Comparison of ENCODE assay signal across 35 cellular contexts in the genomic region with DNA sequence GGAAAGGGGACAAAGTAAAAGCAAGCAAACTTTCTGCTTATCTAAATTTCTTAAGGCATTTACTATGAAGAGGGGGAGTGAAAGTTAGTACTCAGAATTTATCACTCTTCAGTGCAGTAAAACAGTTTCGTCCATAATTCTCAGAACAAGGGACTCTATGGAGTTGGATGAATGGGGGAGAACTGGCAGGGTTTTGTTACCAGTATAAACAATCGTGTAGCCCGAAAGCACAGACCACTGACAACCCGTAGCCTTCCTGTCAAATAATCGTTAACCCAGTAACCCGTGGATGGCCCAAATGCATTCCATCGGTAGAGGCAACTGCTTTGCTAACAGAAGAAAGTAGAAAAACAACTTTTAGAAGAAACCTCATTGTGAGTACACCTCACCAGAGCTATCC.
"Had no signal": no experiment of that assay in that cellular context is flagged by ENCODE, and none has a peak within 500 bp of the region (broad histone marks: within the 10 kb centered on the region; RNA-seq: fewer than 3 reads in every experiment).

No MANE protein-coding gene starts in this region.

- H3K36me3 Mint-ChIP-seq: activated CD4-positive, alpha-beta memory T cell treated with anti-CD3 and anti-CD28 coated beads for 36 hours; activated naive CD4-positive, alpha-beta T cell treated with anti-CD3 and anti-CD28 coated beads, Interleukin-2, amount 50 U/mL, for 72 hours; activated naive CD8-positive, alpha-beta T cell treated with anti-CD3 and anti-CD28 coated beads for 36 hours had no signal

- H3K36me3 ChIP-seq: adrenal gland, brain microvascular endothelial cell, breast epithelium had no signal

- H3K9me3 Mint-ChIP-seq: activated naive CD8-positive, alpha-beta T cell treated with anti-CD3 and anti-CD28 coated beads for 36 hours had no signal

- H3K27me3 ChIP-seq: adrenal gland, body of pancreas, brain microvascular endothelial cell, breast epithelium had no signal

- H3K27ac Mint-ChIP-seq: activated B cell treated with CpG ODN at 0.5 μM for 24 hours; activated CD4-positive, alpha-beta memory T cell treated with anti-CD3 and anti-CD28 coated beads for 36 hours; activated CD4-positive, alpha-beta T cell treated with anti-CD3 and anti-CD28 coated beads, Interleukin-2, amount 10 ng/mL, durations not matched to agents 24 days and 14 days; activated CD8-positive, alpha-beta T cell treated with anti-CD3 and anti-CD28 coated beads for 36 hours; activated naive CD4-positive, alpha-beta T cell treated with anti-CD3 and anti-CD28 coated beads for 36 hours; activated naive CD4-positive, alpha-beta T cell treated with anti-CD3 and anti-CD28 coated beads, Interleukin-2, amount 50 U/mL, for 72 hours; activated naive CD8-positive, alpha-beta T cell treated with anti-CD3 and anti-CD28 coated beads for 36 hours; activated T-cell treated with anti-CD3 and anti-CD28 coated beads, Interleukin-2, amount 50 U/mL, for 72 hours; activated T-helper 1 cell treated with anti-CD3 and anti-CD28 coated beads, Interleukin-12 subunit alpha, Interleukin-12 subunit beta, Interleukin-2, Interleukin-4 antibody, amounts not matched to agents 30 ng/mL and 10 ng/mL and 1 ng/mL, durations not matched to agents 14 hours and 24 hours and 36 hours; activated T-helper 17 cell treated with anti-CD3 and anti-CD28 coated beads, Interleukin-2, amount 50 U/mL, for 72 hours; T-helper 1 cell treated with Interleukin-12 subunit alpha and Interleukin-12 subunit beta and Interleukin-4 antibody, amounts not matched to agents 30 μg/mL and 1 μg/mL, for 36 hours; T-helper 2 cell treated with Interferon-gamma antibody and Interleukin-4, amounts not matched to agents 5 μg/mL and 100 μg/mL, for 36 hours had no signal

- H3K27me3 Mint-ChIP-seq: activated B cell treated with CpG ODN at 0.5 μM for 24 hours; activated CD4-positive, alpha-beta memory T cell treated with anti-CD3 and anti-CD28 coated beads for 36 hours; activated CD4-positive, alpha-beta T cell treated with anti-CD3 and anti-CD28 coated beads, Interleukin-2, amount 10 ng/mL, durations not matched to agents 24 days and 14 days; activated CD8-positive, alpha-beta T cell treated with anti-CD3 and anti-CD28 coated beads for 36 hours; activated naive CD8-positive, alpha-beta T cell treated with anti-CD3 and anti-CD28 coated beads for 36 hours; activated T-helper 17 cell treated with anti-CD3 and anti-CD28 coated beads, Interleukin-2, amount 50 U/mL, for 72 hours had no signal

- H3K4me1 Mint-ChIP-seq: activated B cell treated with CpG ODN at 0.5 μM for 24 hours; activated CD4-positive, alpha-beta T cell treated with anti-CD3 and anti-CD28 coated beads, Interleukin-2, amount 10 ng/mL, durations not matched to agents 24 days and 14 days; activated naive CD8-positive, alpha-beta T cell treated with anti-CD3 and anti-CD28 coated beads for 36 hours; activated T-helper 17 cell treated with anti-CD3 and anti-CD28 coated beads, Interleukin-2, amount 50 U/mL, for 72 hours had no signal

- H3K4me3 Mint-ChIP-seq: activated B cell treated with CpG ODN at 0.5 μM for 24 hours; activated CD4-positive, alpha-beta memory T cell treated with anti-CD3 and anti-CD28 coated beads for 36 hours; activated CD4-positive, alpha-beta T cell treated with anti-CD3 and anti-CD28 coated beads, Interleukin-2, amount 10 ng/mL, durations not matched to agents 24 days and 14 days; activated CD8-positive, alpha-beta T cell treated with anti-CD3 and anti-CD28 coated beads for 36 hours; activated naive CD4-positive, alpha-beta T cell treated with anti-CD3 and anti-CD28 coated beads for 36 hours; activated naive CD8-positive, alpha-beta T cell treated with anti-CD3 and anti-CD28 coated beads for 36 hours; activated T-cell treated with anti-CD3 and anti-CD28 coated beads, Interleukin-2, amount 50 U/mL, for 4 hours; activated T-cell treated with anti-CD3 and anti-CD28 coated beads, Interleukin-2, amount 50 U/mL, for 72 hours; activated T-helper 1 cell treated with anti-CD3 and anti-CD28 coated beads, Interleukin-12 subunit alpha, Interleukin-12 subunit beta, Interleukin-2, Interleukin-4 antibody, amounts not matched to agents 30 ng/mL and 10 ng/mL and 1 ng/mL, durations not matched to agents 14 hours and 24 hours and 36 hours; activated T-helper 17 cell treated with anti-CD3 and anti-CD28 coated beads, Interleukin-2, amount 50 U/mL, for 72 hours; T-helper 1 cell treated with Interleukin-12 subunit alpha and Interleukin-12 subunit beta and Interleukin-4 antibody, amounts not matched to agents 30 μg/mL and 1 μg/mL, for 36 hours; T-helper 2 cell treated with Interferon-gamma antibody and Interleukin-4, amounts not matched to agents 5 μg/mL and 100 μg/mL, for 36 hours had no signal

- ATAC-seq: activated CD8-positive, alpha-beta T cell treated with anti-CD3 and anti-CD28 coated beads for 36 hours; activated naive CD4-positive, alpha-beta T cell treated with anti-CD3 and anti-CD28 coated beads, Interleukin-2, amount 50 U/mL, for 72 hours; activated T-cell treated with anti-CD3 and anti-CD28 coated beads, Interleukin-2, amount 50 U/mL, for 4 hours; activated T-cell treated with anti-CD3 and anti-CD28 coated beads, Interleukin-2, amount 50 U/mL, for 72 hours; activated T-helper 17 cell treated with anti-CD3 and anti-CD28 coated beads, Interleukin-2, amount 50 U/mL, for 72 hours; body of pancreas had no signal

- DNase-seq: activated B cell treated with CpG ODN at 0.5 μM for 24 hours; activated CD4-positive, alpha-beta memory T cell treated with anti-CD3 and anti-CD28 coated beads for 36 hours; activated CD4-positive, alpha-beta T cell treated with anti-CD3 and anti-CD28 coated beads for 4 hours; activated CD4-positive, alpha-beta T cell treated with anti-CD3 and anti-CD28 coated beads, Interleukin-2, amount 10 ng/mL, durations not matched to agents 24 days and 14 days; activated CD4-positive, alpha-beta T cell treated with anti-CD3 and anti-CD28 coated beads, Interleukin-2, amount 50 U/mL, for 1 hour; activated CD4-positive, alpha-beta T cell treated with anti-CD3 and anti-CD28 coated beads, Interleukin-2, amount 50 U/mL, for 4 hours; activated CD4-positive, CD25-positive, alpha-beta regulatory T cell treated with anti-CD3 and anti-CD28 coated beads, Interleukin-2, amount 50 U/mL, for 72 hours; activated CD8-positive, alpha-beta memory T cell treated with anti-CD3 and anti-CD28 coated beads, Interleukin-2, amount 50 U/mL, for 4 hours; activated CD8-positive, alpha-beta T cell treated with anti-CD3 and anti-CD28 coated beads for 36 hours; activated effector memory CD4-positive, alpha-beta T cell treated with anti-CD3 and anti-CD28 coated beads, Interleukin-2, amount 50 U/mL, for 16 hours; activated gamma-delta T cell treated with Interleukin-2 at 50 U/mL for 16 hours; activated naive CD4-positive, alpha-beta T cell; activated naive CD4-positive, alpha-beta T cell treated with anti-CD3 and anti-CD28 coated beads for 36 hours; activated naive CD4-positive, alpha-beta T cell treated with anti-CD3 and anti-CD28 coated beads, Interleukin-2, amount 50 U/mL, for 16 hours; activated naive CD8-positive, alpha-beta T cell treated with anti-CD3 and anti-CD28 coated beads for 36 hours; activated T-cell treated with anti-CD3 and anti-CD28 coated beads for 4 hours; activated T-cell treated with anti-CD3 and anti-CD28 coated beads, Interleukin-2, amount 50 U/mL, for 1 hour; activated T-cell treated with anti-CD3 and anti-CD28 coated beads, Interleukin-2, amount 50 U/mL, for 4 hours; activated T-cell treated with anti-CD3 and anti-CD28 coated beads, Interleukin-2, amount 50 U/mL, for 72 hours; adrenal gland; amniotic stem cell; aorta; body of pancreas; brain microvascular endothelial cell; central memory CD4-positive, alpha-beta T cell; T-helper 1 cell; T-helper 2 cell; T-helper 9 cell had no signal

- H3K4me1 ChIP-seq: adrenal gland, body of pancreas, breast epithelium had no signal

- H3K4me3 ChIP-seq: adrenal gland, body of pancreas, breast epithelium had no signal

- H3K27ac ChIP-seq: adrenal gland, body of pancreas, brain microvascular endothelial cell, breast epithelium, VCaP had no signal
